8 cellular contexts compared by ENCODE assay signal in the genomic region with DNA sequence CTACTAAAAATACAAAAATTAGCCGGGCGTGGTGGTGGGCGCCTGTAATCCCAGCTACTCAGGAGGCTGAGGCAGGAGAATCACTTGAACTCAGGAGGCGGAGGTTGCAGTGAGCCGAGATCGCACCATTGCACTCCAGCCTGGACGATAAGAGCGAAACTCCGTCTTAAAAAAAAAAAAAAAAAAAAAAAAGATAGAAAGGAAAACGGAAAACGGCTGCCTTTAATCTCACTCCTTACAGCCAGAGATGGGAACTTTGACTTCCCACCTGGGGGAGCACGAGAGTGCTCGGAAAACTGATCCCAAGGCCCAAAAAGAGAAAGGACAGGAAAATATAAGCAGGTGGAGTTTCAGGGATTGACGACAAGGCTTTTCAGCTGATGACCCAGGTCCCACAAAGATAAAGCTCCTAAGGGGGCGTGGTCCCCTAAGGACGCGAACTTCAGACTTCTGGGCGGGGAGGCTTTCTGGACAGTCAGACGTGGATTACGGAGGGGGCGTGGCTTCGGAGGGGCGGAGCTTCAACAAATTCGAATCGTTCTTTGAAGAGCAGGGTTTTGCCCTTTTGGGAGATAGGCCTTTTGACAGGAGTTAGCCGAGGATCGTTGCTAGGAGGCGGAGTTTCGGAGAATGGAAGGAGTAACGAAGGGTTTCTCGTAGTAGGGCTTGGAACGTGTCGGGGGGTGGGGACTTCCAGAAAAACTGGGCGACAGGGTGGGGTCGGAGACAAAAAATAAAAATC. TPM values are rescaled to one million over a fixed set of nuclear protein-coding genes. Genes with fewer than 3 reads are reported as not detected.
DNase-seq lines count a peak whose midpoint lies in the region; ATAC-seq, FAIRE-seq and TF ChIP-seq lines count a peak whose summit lies in the region.

No MANE protein-coding gene starts in this region.

- H3K36me3 ChIP-seq in neuron (ENCODE audit: insufficient read depth, low read length) (peaks cover 8% of the 10 kb centered on the region), stomach (peaks cover 0 to 20% (median 13%) of the 10 kb centered on the region in 4 donors)

- peak; percentile 93 for DNase-seq in AG04450 (ENCODE audit: low read depth, low spot score)
- peak; percentile 95 for DNase-seq in MV-4-11 (lab: John Stamatoyannopoulos, UW)
- DNase-seq in SIG-M5 treated with dmso at 0.1 percent for 504 hours (lab: John Stamatoyannopoulos, UW; ENCODE audit: unreplicated experiment) = peak; percentile 99
- DNase-seq in activated gamma-delta T cell treated with anti-CD3 and anti-CD28 coated beads, Interleukin-2, amount 50 U/mL, for 16 hours (ENCODE audit: low read depth) = peak; percentile 87
- peak; percentile 57 to 73 for DNase-seq in frontal cortex (ENCODE audit: low spot score in 2 of 2)
- peak; percentile 98 for DNase-seq in stomach

- TF ChIP-seq CTCF in AG04450 (IDR thresholded peaks at IDR 0.05; ENCODE audit: low read depth, low read length) (peak; percentile 36), stomach (IDR thresholded peaks at IDR 0.05) (peak in 1 of 7 experiments; percentile 31)

- CTCF ChIA-PET in AG04450 (lab: Charles Lee) = interaction anchor here (1.0 to 1.4 kb wide), 4 partner anchors 20 to 81 kb away, joined by 3 to 6 read pairs (median 4); partner anchors contain the start of gene LENEP

- H3K27ac ChIP-seq in AG04450 (ENCODE audit: low read depth, low read length) (peak overlapping the region; percentile 100), stomach (peak overlapping the region; percentile 96 to 100 (median 99))

- FAIRE-seq in frontal cortex (lab: Jason Lieb, UNC) = no peak

- H3K4me1 ChIP-seq in neuron (ENCODE audit: insufficient read depth, low read length) (peaks cover 55% of the 10 kb centered on the region), stomach (peaks cover 50 to 66% (median 56%) of the 10 kb centered on the region in 4 donors)

- H3K9me3 ChIP-seq in AG04450 (ENCODE audit: control insufficient read depth, insufficient read depth, low read length) = peaks cover 3% of the 10 kb centered on the region; the same call in 1 of the 2 replicates
- no peaks in the 10 kb centered on the region for H3K9me3 ChIP-seq in neuron (ENCODE audit: low read length)
- no peaks in the 10 kb centered on the region for H3K9me3 ChIP-seq in stomach

- no peak for TF ChIP-seq EP300 in stomach (IDR thresholded peaks at IDR 0.05)

- no peaks in the 10 kb centered on the region for H3K27me3 ChIP-seq in AG04450 (ENCODE audit: control insufficient read depth, insufficient read depth, low read length)
- H3K27me3 ChIP-seq in neuron (ENCODE audit: insufficient read depth, low read length) = no peaks in the 10 kb centered on the region
- H3K27me3 ChIP-seq in stomach = no peaks in the 10 kb centered on the region

- ATAC-seq in GM19438 (IDR thresholded peaks at IDR 0.05; ENCODE audit: low read depth, unreplicated experiment) = peak; percentile 16

- POLR2A ChIA-PET in AG04450 (lab: Yijun Ruan, JAX) = interaction anchor here (0.7 to 5.0 kb wide), 8 partner anchors 10 to 702 kb away, joined by 4 to 59 read pairs (median 10); partner anchors contain the start of genes FLAD1 and PYGO2

- H2AFZ ChIP-seq in neuron (ENCODE audit: low read depth, low read length) = peak overlapping the region; percentile 46

- H3K4me3 ChIP-seq in AG04450 (ENCODE audit: low read depth, low read length) (peak overlapping the region; percentile 77), neuron (ENCODE audit: low read length) (peak overlapping the region; percentile 89), stomach (peak overlapping the region; percentile 64 to 70 (median 68))

- 3 to 7% (median 5%) methylated on average over 35 of the region's 35 CpGs for WGBS in stomach, 5 donors

- intact Hi-C loops in stomach (cut with DNase I; ENCODE audit: low total_unique reads) = no loop called here

- no peak for TF ChIP-seq POLR2A in stomach (IDR thresholded peaks at IDR 0.05)

RNA-seq across cellular contexts. Expression of gene CKS1B, which starts 1.0 kb away (rescaled TPM):
- polyA plus RNA-seq in AG04450 (2011; rRNA removed) (66.4 and 81.3 TPM in 2 replicates), stomach (10 to 100 TPM; 40.9 to 73.3 (median 63.9) TPM)
- polyA minus RNA-seq in AG04450 (2011; rRNA and poly(A)+ RNA removed) = 32.1 and 34.2 TPM in 2 replicates
- total RNA-seq in frontal cortex (12.6 TPM), stomach (10 to 100 TPM in 2 of 5 donors, 1 to 10 TPM in 3; 4.7 to 36.1 (median 5.2) TPM)

RNA-seq across cellular contexts. Expression of gene SHC1, which starts 3.0 kb away (rescaled TPM):
- polyA plus RNA-seq in AG04450 (2011; rRNA removed) (371 and 409 TPM in 2 replicates), stomach (10 to 100 TPM; 43.7 to 58.8 (median 56.1) TPM)
- polyA minus RNA-seq in AG04450 (2011; rRNA and poly(A)+ RNA removed) = 335 and 453 TPM in 2 replicates
- total RNA-seq in frontal cortex (6.9 TPM), stomach (10 to 100 TPM; 23.2 to 81.1 (median 59.6) TPM)

RNA-seq across cellular contexts. Expression of gene FLAD1, which starts 9.6 kb away (rescaled TPM):
- 21.1 and 30.2 TPM in 2 replicates for polyA plus RNA-seq in AG04450 (2011; rRNA removed)
- polyA minus RNA-seq in AG04450 (2011; rRNA and poly(A)+ RNA removed) = 35.7 and 52.2 TPM in 2 replicates
- total RNA-seq in frontal cortex = 17.9 TPM
- total RNA-seq in stomach = 10 to 100 TPM; 14.1 to 76.5 (median 54.8) TPM
- polyA plus RNA-seq in stomach = 10 to 100 TPM; 31.4 to 43.8 (median 40.4) TPM

RNA-seq across cellular contexts. Expression of gene PYGO2, which starts 11.9 kb away (rescaled TPM):
- polyA plus RNA-seq in AG04450 (2011; rRNA removed) = 18.1 and 19.3 TPM in 2 replicates
- polyA minus RNA-seq in AG04450 (2011; rRNA and poly(A)+ RNA removed) = 14.3 and 14.8 TPM in 2 replicates
- 9.4 TPM for total RNA-seq in frontal cortex
- total RNA-seq in stomach = 10 to 100 TPM in 4 of 5 donors, 1 to 10 TPM in 1; 8.1 to 75.3 (median 36.2) TPM
- 10 to 100 TPM; 12.2 to 19.8 (median 16.1) TPM for polyA plus RNA-seq in stomach

RNA-seq across cellular contexts. Expression of gene PBXIP1, which starts 17.6 kb away (rescaled TPM):
- polyA plus RNA-seq in AG04450 (2011; rRNA removed) (72.2 and 87.1 TPM in 2 replicates), stomach (10 to 100 TPM; 19.7 to 59.0 (median 33.4) TPM)
- 36.1 and 49.5 TPM in 2 replicates for polyA minus RNA-seq in AG04450 (2011; rRNA and poly(A)+ RNA removed)
- total RNA-seq in frontal cortex (15.1 TPM), stomach (100 to 1,000 TPM in 1 of 5 donors, 10 to 100 TPM in 4; 66.5 to 123 (median 81.1) TPM)

Comparison
In these comparisons a context has a peak if more than half of its experiments do, and no peak if none do; other contexts are left out.
1. Peak in every context shown above with its lines: DNase-seq, ATAC-seq, H3K4me3 ChIP-seq and H3K27ac ChIP-seq.